ENCODE assay signal across 16 cellular contexts in genomic region chr7:152924826-152925411, GRCh38.
DNase-seq lines count a peak whose midpoint lies in the region; ATAC-seq and TF ChIP-seq lines count a peak whose summit lies in the region.
"Had no signal": no experiment of that assay in that cellular context is flagged by ENCODE, and none has a peak within 500 bp of the region (broad histone marks: within the 10 kb centered on the region; RNA-seq: fewer than 3 reads in every experiment).

No MANE protein-coding gene starts in this region.

- no peak for ATAC-seq in GM18505 (IDR thresholded peaks at IDR 0.05; ENCODE audit: unreplicated experiment)
- no peak for ATAC-seq in GM19351 (IDR thresholded peaks at IDR 0.05; ENCODE audit: unreplicated experiment)

- H3K9me3 ChIP-seq in NT2/D1 (ENCODE audit: insufficient read depth, low read length) (0 out of 2 replicates have a peak, but pooled peaks cover 10% of the 10 kb centered on the region), esophagus squamous epithelium (no peaks in the 10 kb centered on the region), mesodermal cell (ENCODE audit: control insufficient read depth, low read length) (no peaks in the 10 kb centered on the region), stomach (peaks cover 0 to 16% (median 2%) of the 10 kb centered on the region in 4 donors)
- H3K9me3 ChIP-seq: MG63 had no signal

- H3K4me3 ChIP-seq in NT2/D1 (ENCODE audit: insufficient read length, low read depth): peak overlapping the region; percentile 25
- peak overlapping the region; percentile 28 to 61 (median 38) for H3K4me3 ChIP-seq in esophagus squamous epithelium
- H3K4me3 ChIP-seq in mesodermal cell (ENCODE audit: extremely low read depth, insufficient read depth, low read length, poor library complexity, severe bottlenecking): peak overlapping the region; percentile 48
- H3K4me3 ChIP-seq in stomach: peak overlapping the region; percentile 28 to 35 (median 32)
- H3K4me3 ChIP-seq: MG63 had no signal

- no peak for TF ChIP-seq CTCF in esophagus squamous epithelium (IDR thresholded peaks at IDR 0.05)
- TF ChIP-seq CTCF in stomach (IDR thresholded peaks at IDR 0.05): no peak

- TF ChIP-seq EP300 in stomach (IDR thresholded peaks at IDR 0.05): no peak

- H3K4me1 ChIP-seq in NT2/D1 (ENCODE audit: insufficient read depth, insufficient read length): no peaks in the 10 kb centered on the region
- H3K4me1 ChIP-seq in esophagus squamous epithelium: peaks cover 3 to 29% (median 8%) of the 10 kb centered on the region in 3 donors
- H3K4me1 ChIP-seq in mesodermal cell (ENCODE audit: control insufficient read depth, insufficient read depth, low read length, poor library complexity, severe bottlenecking): no peaks in the 10 kb centered on the region
- peaks cover 0 to 21% (median 11%) of the 10 kb centered on the region in 4 donors for H3K4me1 ChIP-seq in stomach

- no peak overlapping the region for H3K27ac ChIP-seq in esophagus squamous epithelium
- H3K27ac ChIP-seq in mesodermal cell (ENCODE audit: low read depth, low read length, severe bottlenecking): no peak overlapping the region
- H3K27ac ChIP-seq in stomach: no peak overlapping the region
- H3K27ac ChIP-seq: C4-2B, left lung had no signal

- peak overlapping the region; percentile 73 for H3K9ac ChIP-seq in NT2/D1 (ENCODE audit: insufficient read length, low read depth)

- DNase-seq in NT2/D1 (ENCODE audit: low read depth, low spot score): no peak
- no peak for DNase-seq in esophagus squamous epithelium (lab: John Stamatoyannopoulos, UW)
- DNase-seq in stomach: no peak
- no peak for DNase-seq in stimulated activated naive CD4-positive, alpha-beta T cell treated with Interleukin-2 at 50 U/mL for 16 hours (lab: John Stamatoyannopoulos, UW)
- no peak for DNase-seq in NCI-H1694 treated with DMSO at 0.1 percent for 48 hours (lab: John Stamatoyannopoulos, UW)
- DNase-seq: amniotic stem cell; foreskin fibroblast; GOT3; MG63; NCI-H2171; stimulated activated CD4-positive, alpha-beta T cell treated with anti-CD3 and anti-CD28 coated beads, Interleukin-2, amount 100 ng/mL, for 24 hours had no signal

- intact Hi-C loops in esophagus squamous epithelium (cut with DNase I) (no loop called here), stomach (cut with DNase I; ENCODE audit: low total_unique reads) (no loop called here)

- WGBS in esophagus squamous epithelium, 2 donors: 44 to 51% methylated on average over 13 to 28 of the region's 33 CpGs
- WGBS in mesodermal cell (ENCODE audit: insufficient coverage in 2 of 2), 2 experiments: 49% methylated on average over 24 to 33 of the region's 33 CpGs
- 16 to 25% (median 20%) methylated on average over 14 to 33 of the region's 33 CpGs for WGBS in stomach, 5 donors

- TF ChIP-seq POLR2A in esophagus squamous epithelium (IDR thresholded peaks at IDR 0.05) (no peak), stomach (IDR thresholded peaks at IDR 0.05) (no peak), GM18505 (IDR thresholded peaks at IDR 0.05; ENCODE audit: borderline replicate concordance, extremely low read depth, insufficient read depth, insufficient read length) (no peak)

- peaks cover 9% of the 10 kb centered on the region for H3K27me3 ChIP-seq in NT2/D1 (ENCODE audit: insufficient read depth, insufficient read length)
- peaks cover 0 to 63% (median 6%) of the 10 kb centered on the region in 4 donors for H3K27me3 ChIP-seq in esophagus squamous epithelium
- H3K27me3 ChIP-seq in stomach: peaks cover 13 to 55% (median 27%) of the 10 kb centered on the region in 3 donors
- H3K27me3 ChIP-seq: MG63 had no signal

- H3K36me3 ChIP-seq in NT2/D1 (ENCODE audit: insufficient read depth, insufficient read length, low read length) (no peaks in the 10 kb centered on the region), esophagus squamous epithelium (no peaks in the 10 kb centered on the region), mesodermal cell (ENCODE audit: control insufficient read depth, insufficient read depth, low read length) (no peaks in the 10 kb centered on the region), stomach (no peaks in the 10 kb centered on the region)
- H3K36me3 ChIP-seq: left lung, MG63 had no signal
